Comparison of ENCODE assay signal across 8 cellular contexts in the genomic region with DNA sequence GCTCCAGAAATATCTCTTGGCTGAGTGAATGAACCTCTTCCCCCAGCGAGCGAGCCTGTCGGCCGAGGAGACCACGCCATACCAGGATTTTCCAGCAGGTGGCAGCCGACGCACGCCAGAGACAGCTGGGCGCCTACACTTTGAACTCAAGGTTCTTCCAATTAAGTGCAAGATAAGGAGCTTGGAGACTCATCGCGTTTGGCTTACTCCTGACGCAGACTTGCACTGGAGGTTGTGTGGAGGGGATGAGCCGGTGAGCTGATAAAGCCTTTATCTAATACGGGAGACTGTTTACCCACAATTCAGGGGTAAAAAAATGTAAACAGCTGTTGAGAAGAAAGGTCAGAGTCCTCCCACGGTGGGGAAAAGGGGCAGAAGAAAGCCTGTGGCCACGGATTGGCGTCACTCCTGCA. TPM values are rescaled to one million over a fixed set of nuclear protein-coding genes. Genes with fewer than 3 reads are reported as not detected.
DNase-seq lines count a peak whose midpoint lies in the region; ATAC-seq lines count a peak whose summit lies in the region.

No MANE protein-coding gene starts in this region.

- DNase-seq in ACHN = peak; percentile 75
- peak; percentile 60 for DNase-seq in NCI-H345 (lab: John Stamatoyannopoulos, UW)
- peak; percentile 56 to 64 for DNase-seq in activated CD4-positive, alpha-beta T cell treated with anti-CD3 and anti-CD28 coated beads for 24 hours (ENCODE audit: low read depth in 2 of 2)
- DNase-seq in cerebellar cortex (ENCODE audit: low spot score) = peak; percentile 69
- DNase-seq in left colon = peak; percentile 53 to 79
- DNase-seq in stimulated activated CD4-positive, alpha-beta T cell treated with anti-CD3 and anti-CD28 coated beads, Interleukin-2, amount 100 ng/mL, for 4 hours (ENCODE audit: low read depth) = peak; percentile 28

- intact Hi-C loops in left colon (cut with DNase I, micrococcal nuclease) = loop anchor here in 1 of 2 donors (2.0 kb wide), 1 partner anchor 744 kb away; no protein-coding TSS in a partner anchor

- ATAC-seq in GM18868 (IDR thresholded peaks at IDR 0.05; ENCODE audit: unreplicated experiment) (peak; percentile 86), HG03139 (IDR thresholded peaks at IDR 0.05; ENCODE audit: unreplicated experiment) (peak; percentile 76), left colon (peak; percentile 97)

- in situ Hi-C loops in ACHN (cut with HindIII; ENCODE audit: low pct_ligation_motif_present, low pct_unique_long_range_greater_than_20kb, low sequenced_read_pairs) = no loop called here

RNA-seq across cellular contexts. Expression of a gene that starts 45.9 kb away (rescaled TPM):
- under 1 TPM in 1 of 2 donors, not detected in 1; 0.31 TPM for total RNA-seq in left colon

Comparison
In these comparisons a context has a peak if more than half of its experiments do, and no peak if none do; other contexts are left out.
1. Peak in every context shown above with its lines: DNase-seq and ATAC-seq.